In genomic region chr4:119697887-119698393, GRCh38 we compare ENCODE assay signal across 21 cellular contexts.
DNase-seq lines count a peak whose midpoint lies in the region; ATAC-seq and TF ChIP-seq lines count a peak whose summit lies in the region.
"Had no signal": no experiment of that assay in that cellular context is flagged by ENCODE, and none has a peak within 500 bp of the region (broad histone marks: within the 10 kb centered on the region; RNA-seq: fewer than 3 reads in every experiment).

No MANE protein-coding gene starts in this region.

- H3K27me3 ChIP-seq in stomach, result no peaks in the 10 kb centered on the region
- H3K27me3 ChIP-seq: cardiac muscle cell, heart left ventricle had no signal

- no peak overlapping the region for H3K4me3 ChIP-seq in stomach
- H3K4me3 ChIP-seq: cardiac muscle cell, heart left ventricle, lower lobe of right lung had no signal

- peaks cover 18% of the 10 kb centered on the region for H3K27me3 Mint-ChIP-seq in activated CD4-positive, alpha-beta T cell treated with anti-CD3 and anti-CD28 coated beads for 36 hours
- H3K27me3 Mint-ChIP-seq: type B pancreatic cell had no signal

- H3K9me3 Mint-ChIP-seq in activated CD4-positive, alpha-beta T cell treated with anti-CD3 and anti-CD28 coated beads for 36 hours (ENCODE audit: low read depth), result no peaks in the 10 kb centered on the region
- H3K9me3 Mint-ChIP-seq: activated naive CD8-positive, alpha-beta T cell treated with anti-CD3 and anti-CD28 coated beads, Interleukin-2, amount 50 U/mL, for 24 hours; activated T-helper 1 cell treated with anti-CD3 and anti-CD28 coated beads, Interleukin-12 subunit alpha, Interleukin-12 subunit beta, Interleukin-2, Interleukin-4 antibody, amounts not matched to agents 30 ng/mL and 10 ng/mL and 1 ng/mL, durations not matched to agents 14 hours and 24 hours and 36 hours had no signal

- intact Hi-C loops in activated CD4-positive, alpha-beta T cell treated with anti-CD3 and anti-CD28 coated beads for 36 hours (cut with DNase I, micrococcal nuclease), result no loop called here
- intact Hi-C loops in stomach (cut with DNase I; ENCODE audit: low total_unique reads) (no loop called here), head of caudate nucleus (cut with DNase I) (no loop called here)

- no peaks in the 10 kb centered on the region for H3K36me3 Mint-ChIP-seq in activated CD4-positive, alpha-beta T cell treated with anti-CD3 and anti-CD28 coated beads for 36 hours (ENCODE audit: low read depth)
- H3K36me3 Mint-ChIP-seq: type B pancreatic cell had no signal

- no peak overlapping the region for H3K27ac Mint-ChIP-seq in activated CD4-positive, alpha-beta T cell treated with anti-CD3 and anti-CD28 coated beads for 36 hours
- H3K27ac Mint-ChIP-seq: activated T-helper 1 cell treated with anti-CD3 and anti-CD28 coated beads, Interleukin-12 subunit alpha, Interleukin-12 subunit beta, Interleukin-2, Interleukin-4 antibody, amounts not matched to agents 30 ng/mL and 10 ng/mL and 1 ng/mL, durations not matched to agents 14 hours and 24 hours and 36 hours; type B pancreatic cell had no signal

- no peak overlapping the region for H3K27ac ChIP-seq in stomach
- H3K27ac ChIP-seq: C4-2B, cardiac muscle cell, heart left ventricle, lower lobe of right lung had no signal

- TF ChIP-seq POLR2A in stomach (IDR thresholded peaks at IDR 0.05), result no peak

- no peaks in the 10 kb centered on the region for H3K36me3 ChIP-seq in stomach
- H3K36me3 ChIP-seq: cardiac muscle cell, heart left ventricle, lower lobe of right lung had no signal

- DNase-seq in activated CD4-positive, alpha-beta T cell treated with anti-CD3 and anti-CD28 coated beads for 36 hours, result no peak
- no peak for DNase-seq in activated CD4-positive, alpha-beta T cell treated with anti-CD3 and anti-CD28 coated beads, Interleukin-2, amount 50 U/mL, for 4 hours
- DNase-seq in occipital lobe (lab: John Stamatoyannopoulos, UW) (no peak), stomach (no peak), head of caudate nucleus (no peak), NCI-H128 (lab: John Stamatoyannopoulos, UW; ENCODE audit: unreplicated experiment) (no peak)
- DNase-seq: activated CD4-positive, alpha-beta T cell treated with anti-CD3 and anti-CD28 coated beads, Interleukin-2, amount 50 U/mL, for 48 hours; activated naive CD8-positive, alpha-beta T cell treated with anti-CD3 and anti-CD28 coated beads, Interleukin-2, amount 50 U/mL, for 24 hours; DMS79 treated with DMSO at 0.1 percent for 48 hours; heart left ventricle; lower lobe of right lung; MV-4-11; naive B cell; NCI-H2171; stimulated activated naive CD4-positive, alpha-beta T cell treated with Interleukin-2 at 50 U/mL for 16 hours had no signal

- 45 to 64% (median 47%) methylated on average over 4 of the region's 4 CpGs for WGBS in stomach, 5 donors

- no peaks in the 10 kb centered on the region for H3K4me1 Mint-ChIP-seq in activated CD4-positive, alpha-beta T cell treated with anti-CD3 and anti-CD28 coated beads for 36 hours
- H3K4me1 Mint-ChIP-seq: activated naive CD8-positive, alpha-beta T cell treated with anti-CD3 and anti-CD28 coated beads, Interleukin-2, amount 50 U/mL, for 24 hours; naive B cell had no signal

- no peaks in the 10 kb centered on the region for H3K9me3 ChIP-seq in stomach
- H3K9me3 ChIP-seq: heart left ventricle, lower lobe of right lung had no signal

- no peak for TF ChIP-seq EP300 in stomach (IDR thresholded peaks at IDR 0.05)

- ATAC-seq in activated CD4-positive, alpha-beta T cell treated with anti-CD3 and anti-CD28 coated beads for 36 hours, result peak; percentile 19
- ATAC-seq in HG02852 (IDR thresholded peaks at IDR 0.05; ENCODE audit: unreplicated experiment) (peak; percentile 90), HG03575 (IDR thresholded peaks at IDR 0.05; ENCODE audit: extremely low read depth, insufficient number of reproducible peaks, low FRiP score, unreplicated experiment) (peak; percentile 32)
- ATAC-seq: activated naive CD8-positive, alpha-beta T cell treated with anti-CD3 and anti-CD28 coated beads, Interleukin-2, amount 50 U/mL, for 24 hours; heart left ventricle; lower lobe of right lung had no signal

- CTCF ChIA-PET in activated CD4-positive, alpha-beta T cell treated with anti-CD3 and anti-CD28 coated beads for 36 hours (lab: Charles Lee), result no interaction called here

- POLR2A ChIA-PET in activated CD4-positive, alpha-beta T cell treated with anti-CD3 and anti-CD28 coated beads for 36 hours (lab: Charles Lee), result no interaction called here

- no peaks in the 10 kb centered on the region for H3K4me1 ChIP-seq in stomach
- H3K4me1 ChIP-seq: lower lobe of right lung had no signal

- TF ChIP-seq CTCF in stomach (IDR thresholded peaks at IDR 0.05), result no peak

- H3K4me3 Mint-ChIP-seq in activated CD4-positive, alpha-beta T cell treated with anti-CD3 and anti-CD28 coated beads for 36 hours, result no peak overlapping the region
- H3K4me3 Mint-ChIP-seq: activated naive CD8-positive, alpha-beta T cell treated with anti-CD3 and anti-CD28 coated beads, Interleukin-2, amount 50 U/mL, for 24 hours; activated T-helper 1 cell treated with anti-CD3 and anti-CD28 coated beads, Interleukin-12 subunit alpha, Interleukin-12 subunit beta, Interleukin-2, Interleukin-4 antibody, amounts not matched to agents 30 ng/mL and 10 ng/mL and 1 ng/mL, durations not matched to agents 14 hours and 24 hours and 36 hours; naive B cell; type B pancreatic cell had no signal

Comparison
In these comparisons a context has a peak if more than half of its experiments do, and no peak if none do; other contexts are left out.
1. ATAC-seq: peak in every context shown above with its lines; median percentile 90 in HG02852; 32 in HG03575; 19 in activated CD4-positive, alpha-beta T cell treated with anti-CD3 and anti-CD28 coated beads for 36 hours.